ENCODE assay signal across 1 cellular context in genomic region chr10:76558586-76558985, GRCh38.
TF ChIP-seq lines count a peak whose summit lies in the region.

No MANE protein-coding gene starts in this region.

TF ChIP-seq in A549, 52 proteins besides CTCF, POLR2A, EP300 and RAD21 (continued from another document):
- TF ChIP-seq MAX (IDR thresholded peaks at IDR 0.05) (no peak), ZNF302 (CRISPR knock-in tag; IDR thresholded peaks at IDR 0.05) (no peak), ZSCAN20 (CRISPR knock-in tag; IDR thresholded peaks at IDR 0.05) (no peak), POLR2AphosphoS2 (conservative IDR thresholded peaks at IDR 0.05; ENCODE audit: low read length) (no peak), RARB (CRISPR knock-in tag; IDR thresholded peaks at IDR 0.05) (no peak), MAFK (IDR thresholded peaks at IDR 0.05; ENCODE audit: partially characterized antibody) (no peak), HOXB5 (CRISPR knock-in tag; IDR thresholded peaks at IDR 0.05) (no peak), RFX5 (IDR thresholded peaks at IDR 0.05) (no peak)
